ENCODE assay signal across 20 cellular contexts in genomic region chr7:99429756-99430155, GRCh38.
"Had no signal": no experiment of that assay in that cellular context is flagged by ENCODE, and none has a peak within 500 bp of the region (broad histone marks: within the 10 kb centered on the region; RNA-seq: fewer than 3 reads in every experiment).

No MANE protein-coding gene starts in this region.

- H3K27me3 ChIP-seq: foreskin keratinocyte, right lobe of liver, stomach had no signal

- H3K4me1 ChIP-seq: foreskin keratinocyte, left ventricle myocardium inferior, lower lobe of right lung, psoas muscle, stomach had no signal

- H3K4me1 Mint-ChIP-seq: memory B cell had no signal

- H3K27ac Mint-ChIP-seq: dendritic cell treated with granulocyte-macrophage colony-stimulating factor and Interleukin-4, amounts not matched to agents 40 ng/mL and 50 ng/mL, for 4 days; effector memory CD8-positive, alpha-beta T cell; memory B cell; nephron progenitor cell; stimulated activated naive B cell treated with anti-CD40 and anti-IgM and Interleukin-4, amounts not matched to agents 10 μg/mL and 1 μg/mL and 100 μg/mL, for 72 hours; type B pancreatic cell had no signal

- H3K27ac ChIP-seq: foreskin keratinocyte, left ventricle myocardium inferior, lower lobe of right lung, psoas muscle, right lobe of liver, stomach had no signal

- H3K4me3 Mint-ChIP-seq: dendritic cell treated with granulocyte-macrophage colony-stimulating factor and Interleukin-4, amounts not matched to agents 40 ng/mL and 50 ng/mL, for 4 days; effector memory CD8-positive, alpha-beta T cell; memory B cell; nephron progenitor cell; stimulated activated naive B cell treated with anti-CD40 and anti-IgM and Interleukin-4, amounts not matched to agents 10 μg/mL and 1 μg/mL and 100 μg/mL, for 72 hours; type B pancreatic cell had no signal

- H3K9me3 Mint-ChIP-seq: dendritic cell treated with granulocyte-macrophage colony-stimulating factor and Interleukin-4, amounts not matched to agents 40 ng/mL and 50 ng/mL, for 4 days; effector memory CD8-positive, alpha-beta T cell; memory B cell; nephron progenitor cell; stimulated activated naive B cell treated with anti-CD40 and anti-IgM and Interleukin-4, amounts not matched to agents 10 μg/mL and 1 μg/mL and 100 μg/mL, for 72 hours; type B pancreatic cell had no signal

- H3K27me3 Mint-ChIP-seq: dendritic cell treated with granulocyte-macrophage colony-stimulating factor and Interleukin-4, amounts not matched to agents 40 ng/mL and 50 ng/mL, for 4 days; effector memory CD8-positive, alpha-beta T cell; memory B cell; stimulated activated naive B cell treated with anti-CD40 and anti-IgM and Interleukin-4, amounts not matched to agents 10 μg/mL and 1 μg/mL and 100 μg/mL, for 72 hours; type B pancreatic cell had no signal

- H3K9me3 ChIP-seq: left ventricle myocardium inferior, lower lobe of right lung, psoas muscle, right lobe of liver, stomach had no signal

- DNase-seq: effector memory CD8-positive, alpha-beta T cell; kidney; left cardiac atrium; left ventricle myocardium inferior; lower lobe of right lung; midbrain; nephron progenitor cell; psoas muscle; retina; right lobe of liver; stimulated activated CD4-positive, alpha-beta T cell treated with anti-CD3 and anti-CD28 coated beads, Interleukin-1b, Interleukin-23, amount 100 ng/mL, for 48 hours; stimulated activated CD4-positive, alpha-beta T cell treated with anti-CD3 and anti-CD28 coated beads, Interleukin-4, amount 100 ng/mL, for 24 hours; stimulated activated naive B cell treated with anti-CD40 and anti-IgM and Interleukin-4, amounts not matched to agents 10 μg/mL and 1 μg/mL and 100 μg/mL, for 72 hours; stomach; substantia nigra had no signal

- H3K4me3 ChIP-seq: left ventricle myocardium inferior, lower lobe of right lung, psoas muscle, right lobe of liver, stomach had no signal

- FAIRE-seq: colon, kidney had no signal
